13 cellular contexts compared by ENCODE assay signal in genomic region chr17:64992325-64992802, GRCh38.
DNase-seq lines count a peak whose midpoint lies in the region; ATAC-seq, FAIRE-seq and TF ChIP-seq lines count a peak whose summit lies in the region.
"Had no signal": no experiment of that assay in that cellular context is flagged by ENCODE, and none has a peak within 500 bp of the region (broad histone marks: within the 10 kb centered on the region; RNA-seq: fewer than 3 reads in every experiment).

No MANE protein-coding gene starts in this region.

- no peaks in the 10 kb centered on the region for H3K27me3 Mint-ChIP-seq in activated T-helper 17 cell treated with anti-CD3 and anti-CD28 coated beads, Interleukin-2, amount 50 U/mL, for 72 hours

- H3K27me3 ChIP-seq in left ventricle myocardium inferior (ENCODE audit: low read depth): no peaks in the 10 kb centered on the region

- TF ChIP-seq CTCF in left ventricle myocardium inferior (IDR thresholded peaks at IDR 0.05; ENCODE audit: borderline replicate concordance): no peak

- intact Hi-C loops in left ventricle myocardium inferior (cut with micrococcal nuclease): no loop called here

- no peak overlapping the region for H3K4me3 Mint-ChIP-seq in activated T-helper 17 cell treated with anti-CD3 and anti-CD28 coated beads, Interleukin-2, amount 50 U/mL, for 72 hours
- H3K4me3 Mint-ChIP-seq: GM23338 had no signal

- peaks cover 18% of the 10 kb centered on the region for H3K4me1 ChIP-seq in left ventricle myocardium inferior

- ATAC-seq in activated T-helper 17 cell treated with anti-CD3 and anti-CD28 coated beads, Interleukin-2, amount 50 U/mL, for 72 hours (replicated peaks): peak; percentile 83
- ATAC-seq in GM21737 (IDR thresholded peaks at IDR 0.05; ENCODE audit: unreplicated experiment) (no peak), GM21786 (IDR thresholded peaks at IDR 0.05; ENCODE audit: unreplicated experiment) (no peak), GM19324 (IDR thresholded peaks at IDR 0.05; ENCODE audit: low FRiP score, unreplicated experiment) (no peak)
- ATAC-seq: GM23338, sciatic nerve had no signal

- peaks cover 6% of the 10 kb centered on the region for H3K4me1 Mint-ChIP-seq in activated T-helper 17 cell treated with anti-CD3 and anti-CD28 coated beads, Interleukin-2, amount 50 U/mL, for 72 hours
- H3K4me1 Mint-ChIP-seq: GM23338 had no signal

- FAIRE-seq in HTR-8/SVneo (lab: Jason Lieb, UNC): no peak

- H3K4me3 ChIP-seq in left ventricle myocardium inferior: no peak overlapping the region
- H3K4me3 ChIP-seq: GM23338 had no signal

- H3K27ac Mint-ChIP-seq in activated T-helper 17 cell treated with anti-CD3 and anti-CD28 coated beads, Interleukin-2, amount 50 U/mL, for 72 hours: peak overlapping the region; percentile 9
- H3K27ac Mint-ChIP-seq: GM23338 had no signal

- no peaks in the 10 kb centered on the region for H3K9me3 Mint-ChIP-seq in activated T-helper 17 cell treated with anti-CD3 and anti-CD28 coated beads, Interleukin-2, amount 50 U/mL, for 72 hours
- H3K9me3 Mint-ChIP-seq: GM23338 had no signal

- no peaks in the 10 kb centered on the region for H3K9me3 ChIP-seq in left ventricle myocardium inferior (replicated peaks)

- H3K36me3 Mint-ChIP-seq in activated T-helper 17 cell treated with anti-CD3 and anti-CD28 coated beads, Interleukin-2, amount 50 U/mL, for 72 hours (ENCODE audit: low read depth): no peaks in the 10 kb centered on the region

- DNase-seq in COLO668 (lab: John Stamatoyannopoulos, UW; ENCODE audit: unreplicated experiment): peak; percentile 5
- peak; percentile 67 for DNase-seq in HTR-8/SVneo (ENCODE audit: insufficient read length, low spot score)
- DNase-seq in left kidney (ENCODE audit: low read depth, low spot score): peak; percentile 84
- DNase-seq in left ventricle myocardium inferior: no peak
- DNase-seq: caudate nucleus, DMS 273 treated with DMSO at 0.1 percent for 48 hours, NCI-H146 had no signal

- no peak overlapping the region for H3K27ac ChIP-seq in left ventricle myocardium inferior (replicated peaks)

- H3K36me3 ChIP-seq in left ventricle myocardium inferior: no peaks in the 10 kb centered on the region
